Comparison of ENCODE assay signal across 9 cellular contexts in the genomic region with DNA sequence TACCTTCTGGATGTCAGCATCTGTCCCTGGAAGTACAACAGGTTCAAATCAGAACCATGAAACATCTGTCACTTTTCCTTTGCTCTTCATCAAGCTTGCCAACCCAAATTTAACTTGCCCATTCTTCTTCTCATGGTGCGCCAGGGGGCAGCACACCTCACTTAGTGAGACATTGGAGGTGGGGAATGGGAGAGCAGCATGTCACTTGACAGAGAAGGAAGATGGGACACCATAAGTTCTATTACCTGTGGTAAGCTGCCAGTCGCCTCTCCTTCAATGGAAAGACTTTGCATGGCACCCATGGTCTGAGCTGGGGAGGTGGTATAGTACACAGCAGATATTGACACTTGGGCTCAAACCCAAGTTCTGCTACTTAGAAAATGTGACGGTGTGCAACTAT. TPM values are rescaled to one million over a fixed set of nuclear protein-coding genes. Genes with fewer than 3 reads are reported as not detected.
A peak's percentile ranks its signal among the peaks of the same experiment; 100 is the strongest.
DNase-seq lines count a peak whose midpoint lies in the region; ATAC-seq, FAIRE-seq and TF ChIP-seq lines count a peak whose summit lies in the region.
"Had no signal": no experiment of that assay in that cellular context is flagged by ENCODE, and none has a peak within 500 bp of the region (broad histone marks: within the 10 kb centered on the region; RNA-seq: fewer than 3 reads in every experiment).

No MANE protein-coding gene starts in this region.

- no peak for FAIRE-seq in A549 (lab: Jason Lieb, UNC)

- no peaks in the 10 kb centered on the region for H3K79me2 ChIP-seq in OCI-LY1 (ENCODE audit: insufficient read depth, low read length)

- H3K27me3 ChIP-seq in OCI-LY1 (ENCODE audit: insufficient read depth, low read length), result peaks cover 5% of the 10 kb centered on the region; the same call in 1 of the 2 replicates
- peaks cover 9% of the 10 kb centered on the region for H3K27me3 ChIP-seq in effector memory CD4-positive, alpha-beta T cell (replicated peaks; ENCODE audit: control insufficient read depth, insufficient read depth, low read length, poor library complexity, severe bottlenecking)

- no peaks in the 10 kb centered on the region for H3K9me2 ChIP-seq in OCI-LY1 (ENCODE audit: low read depth, low read length)

- 29% methylated on average over 3 of the region's 3 CpGs for WGBS in A549 (ENCODE audit: missing lambda C conversion rate)

- H3K4me1 ChIP-seq in A549, result no peaks in the 10 kb centered on the region
- peaks cover 9% of the 10 kb centered on the region for H3K4me1 ChIP-seq in OCI-LY1 (ENCODE audit: insufficient read depth, low read length, severe bottlenecking)
- H3K4me1 ChIP-seq in effector memory CD4-positive, alpha-beta T cell (ENCODE audit: control insufficient read depth, insufficient read depth, low read length, poor library complexity, severe bottlenecking), result peaks cover 7% of the 10 kb centered on the region

- POLR2A ChIA-PET in A549 (lab: Yijun Ruan, JAX), result interaction anchor here (0.6 kb wide), 1 partner anchor 51 kb away, joined by 3 read pairs; no protein-coding TSS in a partner anchor

- CTCF ChIA-PET in A549 (lab: Yijun Ruan, JAX), result interaction anchor here (0.6 to 6.7 kb wide), 30 partner anchors 9 to 643 kb away, joined by 3 to 52 read pairs (median 4); a partner anchor contains a TSS

- no peak overlapping the region for H2AFZ ChIP-seq in OCI-LY1 (ENCODE audit: low read length)

- DNase-seq in A549 (ENCODE audit: low read depth in 1 of 2, low spot score in 1 of 2) (peak; percentile 63 to 77), G401 (ENCODE audit: low spot score) (peak; percentile 13), fibroblast of gingiva (ENCODE audit: low read depth) (peak; percentile 24)
- DNase-seq in effector memory CD4-positive, alpha-beta T cell, result no peak

- TF ChIP-seq RAD21 in A549 (conservative IDR thresholded peaks at IDR 0.05 in 1 of 2, IDR thresholded peaks at IDR 0.05 in 1 of 2), result peak; percentile 47 to 56; a peak in 4 of 5 replicates

- H4K20me1 ChIP-seq in OCI-LY1 (ENCODE audit: insufficient read depth, low read length), result no peaks in the 10 kb centered on the region

- H3K36me3 ChIP-seq in OCI-LY1 (ENCODE audit: insufficient read depth, low read length), result no peaks in the 10 kb centered on the region
- no peaks in the 10 kb centered on the region for H3K36me3 ChIP-seq in effector memory CD4-positive, alpha-beta T cell (ENCODE audit: control insufficient read depth, insufficient read depth, low read length)
- H3K36me3 ChIP-seq: Peyer's patch had no signal

- H3K4me2 ChIP-seq in A549 (no peak overlapping the region), OCI-LY1 (ENCODE audit: low read length) (no peak overlapping the region)

- H3K4me3 ChIP-seq in A549 (no peak overlapping the region), OCI-LY1 (ENCODE audit: low read depth, low read length, poor library complexity, severe bottlenecking) (no peak overlapping the region)
- H3K4me3 ChIP-seq in effector memory CD4-positive, alpha-beta T cell (ENCODE audit: insufficient read depth, low read depth, low read length, poor library complexity, severe bottlenecking), result no peak overlapping the region
- H3K4me3 ChIP-seq: Peyer's patch had no signal

- no peak overlapping the region for H3K9ac ChIP-seq in OCI-LY1 (ENCODE audit: low read length)

- no peak overlapping the region for H3K27ac ChIP-seq in A549
- H3K27ac ChIP-seq in OCI-LY1 (ENCODE audit: low read depth, low read length, poor library complexity, severe bottlenecking), result no peak overlapping the region
- H3K27ac ChIP-seq in effector memory CD4-positive, alpha-beta T cell (ENCODE audit: insufficient read depth, low read length, poor library complexity, severe bottlenecking), result no peak overlapping the region
- H3K27ac ChIP-seq: Peyer's patch had no signal

- peak; percentile 58 for TF ChIP-seq CTCF in A549 (IDR thresholded peaks at IDR 0.05)
- TF ChIP-seq CTCF in OCI-LY1 (IDR thresholded peaks at IDR 0.05; ENCODE audit: low read length), result peak; percentile 78

- no peak for TF ChIP-seq POLR2A in A549 (IDR thresholded peaks at IDR 0.05; ENCODE audit: low read length)

- H3K9me3 ChIP-seq in A549, result no peaks in the 10 kb centered on the region
- H3K9me3 ChIP-seq in OCI-LY1 (ENCODE audit: low read length), result no peaks in the 10 kb centered on the region
- H3K9me3 ChIP-seq in effector memory CD4-positive, alpha-beta T cell (ENCODE audit: control insufficient read depth, low read length), result no peaks in the 10 kb centered on the region
- H3K9me3 ChIP-seq: Peyer's patch had no signal

- H3F3A ChIP-seq in OCI-LY1 (ENCODE audit: insufficient read depth, low read length), result no peaks in the 10 kb centered on the region

- ATAC-seq in A549 (peak in 1 of 2 experiments; percentile 54; a peak in 3 of 6 replicates), HG02884 (IDR thresholded peaks at IDR 0.05; ENCODE audit: unreplicated experiment) (no peak), HG03196 (IDR thresholded peaks at IDR 0.05; ENCODE audit: unreplicated experiment) (no peak), HG02970 (IDR thresholded peaks at IDR 0.05; ENCODE audit: low FRiP score, unreplicated experiment) (no peak)

- TF ChIP-seq EP300 in A549 (IDR thresholded peaks at IDR 0.05), result no peak

- in situ Hi-C loops in G401 (cut with HindIII; ENCODE audit: low sequenced_read_pairs), result no loop called here

TF ChIP-seq in A549, 52 proteins besides CTCF, POLR2A, EP300 and RAD21:
- TF ChIP-seq, protein P1, sequence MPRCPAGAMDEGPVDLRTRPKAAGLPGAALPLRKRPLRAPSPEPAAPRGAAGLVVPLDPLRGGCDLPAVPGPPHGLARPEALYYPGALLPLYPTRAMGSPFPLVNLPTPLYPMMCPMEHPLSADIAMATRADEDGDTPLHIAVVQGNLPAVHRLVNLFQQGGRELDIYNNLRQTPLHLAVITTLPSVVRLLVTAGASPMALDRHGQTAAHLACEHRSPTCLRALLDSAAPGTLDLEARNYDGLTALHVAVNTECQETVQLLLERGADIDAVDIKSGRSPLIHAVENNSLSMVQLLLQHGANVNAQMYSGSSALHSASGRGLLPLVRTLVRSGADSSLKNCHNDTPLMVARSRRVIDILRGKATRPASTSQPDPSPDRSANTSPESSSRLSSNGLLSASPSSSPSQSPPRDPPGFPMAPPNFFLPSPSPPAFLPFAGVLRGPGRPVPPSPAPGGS (IDR thresholded peaks at IDR 0.05), result no peak
- TF ChIP-seq SMC3 (IDR thresholded peaks at IDR 0.05), result peak; percentile 55
TF ChIP-seq in A549: peak in this region for 1.

RNA-seq across cellular contexts. Expression of a gene that starts 2.9 kb away (rescaled TPM):
- polyA plus RNA-seq in A549 (2011; rRNA removed) (0.19 and 0.26 TPM in 2 replicates), A549 (2017; fragmentation: RNase III; extraction: RNeasy Plus Mini Kit Qiagen cat#74134 plus additional on column Dnase treatment) (0.09 to 0.16 TPM (median 0.13 TPM) in 3 replicates)
- polyA plus RNA-seq in A549 (2012; cell fraction: cytosol; rRNA removed), result 0.26 and 0.34 TPM in 2 replicates
- 0.12 and 0.38 TPM in 2 replicates for polyA plus RNA-seq in A549 (2012; cell fraction: nucleus; rRNA removed)
- polyA minus RNA-seq in A549 (2011; rRNA and poly(A)+ RNA removed), result 0.24 and 0.45 TPM in 2 replicates
- 0.24 TPM in 1 of 2 replicates, not detected in the other for total RNA-seq in G401 (2014; rRNA removed; shearing (Covaris generic))

Comparison
In these comparisons a context has a peak if more than half of its experiments do, and no peak if none do; other contexts are left out.
1. DNase-seq: peak in A549 (2 of 2), G401 (single experiment) and fibroblast of gingiva (single experiment); none in effector memory CD4-positive, alpha-beta T cell (0 of 3).